Comparison of ENCODE assay signal across 19 cellular contexts in genomic region chr17:19718041-19718612, GRCh38. TPM values are rescaled to one million over a fixed set of nuclear protein-coding genes. Genes with fewer than 3 reads are reported as not detected.
DNase-seq lines count a peak whose midpoint lies in the region; ATAC-seq, FAIRE-seq and TF ChIP-seq lines count a peak whose summit lies in the region.
"Had no signal": no experiment of that assay in that cellular context is flagged by ENCODE, and none has a peak within 500 bp of the region (broad histone marks: within the 10 kb centered on the region; RNA-seq: fewer than 3 reads in every experiment).

No MANE protein-coding gene starts in this region.

- no peak overlapping the region for H3K18ac ChIP-seq in H9 (ENCODE audit: insufficient read length, low read depth, low read length)

- peak; percentile 38 for ATAC-seq in HepG2

- no peaks in the 10 kb centered on the region for H3K4me1 ChIP-seq in H9 (ENCODE audit: insufficient read depth, low read length)
- H3K4me1 ChIP-seq in colonic mucosa: peaks cover 8% of the 10 kb centered on the region
- H3K4me1 ChIP-seq in HepG2 (ENCODE audit: insufficient read depth, low read length): peaks cover 71% of the 10 kb centered on the region

- no peak overlapping the region for H2AK5ac ChIP-seq in H9 (ENCODE audit: insufficient read length, low read length)

- H4K5ac ChIP-seq in H9 (ENCODE audit: insufficient read length, low read depth, low read length): no peak overlapping the region

- H3K27me3 ChIP-seq in H9 (ENCODE audit: insufficient read depth, low read length): no peaks in the 10 kb centered on the region
- H3K27me3 ChIP-seq in colonic mucosa: no peaks in the 10 kb centered on the region
- peaks cover 0 to 4% of the 10 kb centered on the region in 2 experiments; a peak in 2 of 5 replicates for H3K27me3 ChIP-seq in HepG2 (ENCODE audit: control insufficient read depth in 1 of 2, insufficient read depth in 2 of 2, low read length in 2 of 2)
- H3K27me3 ChIP-seq: BLaER1 had no signal

- CTCF ChIA-PET in HepG2 (lab: Yijun Ruan, JAX; ENCODE audit: low intra/inter-chr PET ratio, low total read pairs): interaction anchor here (1.3 kb wide), 1 partner anchor 204 kb away, joined by 4 read pairs; no protein-coding TSS in a partner anchor

- H3K79me2 ChIP-seq in H9 (ENCODE audit: insufficient read depth, low read length) (no peaks in the 10 kb centered on the region), HepG2 (ENCODE audit: insufficient read depth, low read length) (no peaks in the 10 kb centered on the region)

- no peak overlapping the region for H2BK15ac ChIP-seq in H9 (ENCODE audit: low read depth, low read length)

- H3K4me3 ChIP-seq in colonic mucosa (no peak overlapping the region), HepG2 (replicated peaks in 1 of 3; ENCODE audit: insufficient read depth in 1 of 3, low read depth in 2 of 3, low read length in 3 of 3) (peak overlapping the region in 1 of 3 experiments; percentile 10; a peak in 1 of 6 replicates), skin epidermis (peak overlapping the region in 3 of 7 experiments; percentile 3 to 32 (median 9))
- H3K4me3 ChIP-seq: BLaER1, GM23338 had no signal

- no peak overlapping the region for H3K4ac ChIP-seq in H9 (ENCODE audit: low read depth, low read length)

- no peak overlapping the region for H3K23ac ChIP-seq in H9 (ENCODE audit: insufficient read length, low read depth, low read length)

- H4K20me1 ChIP-seq in H9 (ENCODE audit: control insufficient read depth, insufficient read depth, insufficient read length): no peaks in the 10 kb centered on the region
- no peaks in the 10 kb centered on the region for H4K20me1 ChIP-seq in HepG2 (ENCODE audit: insufficient read depth, low read length)
- H4K20me1 ChIP-seq: BLaER1 had no signal

- H2BK20ac ChIP-seq in H9 (ENCODE audit: low read depth, low read length, poor library complexity, severe bottlenecking): no peak overlapping the region

- no peak overlapping the region for H2BK120ac ChIP-seq in H9 (ENCODE audit: low read depth, low read length, poor library complexity, severe bottlenecking)

- TF ChIP-seq POLR2A in HepG2 (IDR thresholded peaks at IDR 0.05; ENCODE audit: insufficient read depth in 1 of 2, low read depth in 2 of 2, low read length in 2 of 2): no peak

- in situ Hi-C loops in HepG2 (cut with HindIII; ENCODE audit: extremely low pct_ligation_motif_present, low pct_unique_long_range_greater_than_20kb): loop anchor here (25.0 kb wide), 1 partner anchor 206 kb away; no protein-coding TSS in a partner anchor

- no CpG with 5 or more reads among the region's 12 CpGs for WGBS in H9 (ENCODE audit: extremely low coverage, insufficient read length, low lambda C conversion rate)
- WGBS in HepG2 (ENCODE audit: low lambda C conversion rate): 20% methylated on average over 4 of the region's 12 CpGs

- H3K27me3 Mint-ChIP-seq in H9 (ENCODE audit: low read depth): no peaks in the 10 kb centered on the region
- H3K27me3 Mint-ChIP-seq in activated T-cell treated with anti-CD3 and anti-CD28 coated beads, Interleukin-2, amount 50 U/mL, for 24 hours: no peaks in the 10 kb centered on the region

- POLR2A ChIA-PET in HepG2 (lab: Yijun Ruan, JAX): interaction anchor here (1.0 to 2.6 kb wide), 10 partner anchors 10 to 186 kb away, joined by 3 to 17 read pairs (median 4); partner anchors contain the start of genes ALDH3A2 and SLC47A1

- no peak overlapping the region for H3K14ac ChIP-seq in H9 (ENCODE audit: insufficient read depth, low read length)

- TF ChIP-seq EP300 in HepG2 (IDR thresholded peaks at IDR 0.05; ENCODE audit: low read depth in 2 of 2, low read length in 2 of 2) (no peak), HepG2 (CRISPR knock-in tag; IDR thresholded peaks at IDR 0.05; ENCODE audit: borderline replicate concordance) (no peak)

- TF ChIP-seq CTCF in H9 (conservative IDR thresholded peaks at IDR 0.05) (no peak), colonic mucosa (IDR thresholded peaks at IDR 0.05) (no peak), HepG2 (CRISPR knock-in tag; IDR thresholded peaks at IDR 0.05) (no peak)

- no peak overlapping the region for H3K4me2 ChIP-seq in H9 (ENCODE audit: insufficient read depth, insufficient read length, low read length)
- H3K4me2 ChIP-seq in HepG2 (ENCODE audit: low read depth, low read length): peak overlapping the region; percentile 49
- H3K4me2 ChIP-seq: BLaER1, GM23338 had no signal

- H3K27ac ChIP-seq in H9 (ENCODE audit: insufficient read length, low read depth, low read length) (no peak overlapping the region), colonic mucosa (no peak overlapping the region), HepG2 (ENCODE audit: extremely low read length, insufficient read depth, low read length) (no peak overlapping the region), skin epidermis (peak overlapping the region in 15 of 21 experiments; percentile 7 to 86 (median 67))
- H3K27ac ChIP-seq: BLaER1, HL-60 had no signal

- peak overlapping the region in 1 of 3 experiments; percentile 47; a peak in 2 of 7 replicates for H3K27ac Mint-ChIP-seq in H9
- no peak overlapping the region for H3K27ac Mint-ChIP-seq in activated T-cell treated with anti-CD3 and anti-CD28 coated beads, Interleukin-2, amount 50 U/mL, for 24 hours
- H3K27ac Mint-ChIP-seq: GM23338, HFFc6 had no signal

- no peaks in the 10 kb centered on the region for H3K79me1 ChIP-seq in H9 (ENCODE audit: insufficient read depth, low read depth, low read length, poor library complexity, severe bottlenecking)

- H3K36me3 Mint-ChIP-seq in H9 (ENCODE audit: insufficient read depth in 1 of 3, low read depth in 3 of 3): no peaks in the 10 kb centered on the region
- no peaks in the 10 kb centered on the region for H3K36me3 Mint-ChIP-seq in activated T-cell treated with anti-CD3 and anti-CD28 coated beads, Interleukin-2, amount 50 U/mL, for 24 hours (ENCODE audit: low read depth)

- no peak overlapping the region for H3T11ph ChIP-seq in H9 (ENCODE audit: low read length)

- no peak for TF ChIP-seq RAD21 in HepG2 (CRISPR knock-in tag; IDR thresholded peaks at IDR 0.05)

- H3K9ac ChIP-seq in H9 (ENCODE audit: extremely low read depth, insufficient read length, low read length) (no peak overlapping the region), colonic mucosa (ENCODE audit: low read depth in 2 of 2, low read length in 2 of 2) (no peak overlapping the region), HepG2 (ENCODE audit: insufficient read depth, low read depth, low read length) (no peak overlapping the region)
- H3K9ac ChIP-seq: BLaER1 had no signal

- BruUV-seq in HepG2 (replicated peaks; lab: Mats Ljungman, UMichigan): no TSS peak

- intact Hi-C loops in colonic mucosa (cut with DNase I): no loop called here
- intact Hi-C loops in HepG2 (cut with micrococcal nuclease; ENCODE audit: unreplicated experiment): loop anchor here (1.0 to 5.0 kb wide), 3 partner anchors 44 to 204 kb away; no protein-coding TSS in a partner anchor

- H2AFZ ChIP-seq in H9 (ENCODE audit: low read length): no peak overlapping the region
- no peak overlapping the region for H2AFZ ChIP-seq in HepG2 (ENCODE audit: low read length)
- H2AFZ ChIP-seq: GM23338 had no signal

- FAIRE-seq in HepG2 (lab: Jason Lieb, UNC): no peak
- FAIRE-seq: GM12892 had no signal

- no peak overlapping the region for H4K91ac ChIP-seq in H9 (ENCODE audit: insufficient read length, low read depth, low read length)

- H3K36me3 ChIP-seq in colonic mucosa: no peaks in the 10 kb centered on the region
- no peaks in the 10 kb centered on the region for H3K36me3 ChIP-seq in HepG2 (replicated peaks in 1 of 2; ENCODE audit: control insufficient read depth in 1 of 2, insufficient read depth in 2 of 2, low read length in 2 of 2)
- H3K36me3 ChIP-seq: BLaER1 had no signal

- H3K9me3 ChIP-seq in H9 (ENCODE audit: control insufficient read depth, low read depth, low read length): no peaks in the 10 kb centered on the region
- no peaks in the 10 kb centered on the region for H3K9me3 ChIP-seq in colonic mucosa
- H3K9me3 ChIP-seq in HepG2 (ENCODE audit: low read length): no peaks in the 10 kb centered on the region
- H3K9me3 ChIP-seq: BLaER1 had no signal

- no peaks in the 10 kb centered on the region for H3K9me3 Mint-ChIP-seq in H9
- H3K9me3 Mint-ChIP-seq in activated T-cell treated with anti-CD3 and anti-CD28 coated beads, Interleukin-2, amount 50 U/mL, for 24 hours: no peaks in the 10 kb centered on the region
- H3K9me3 Mint-ChIP-seq: GM23338, HFFc6 had no signal

- no peaks in the 10 kb centered on the region for H3K23me2 ChIP-seq in H9 (ENCODE audit: insufficient read length, low read depth, low read length, poor library complexity, severe bottlenecking)

- H2BK5ac ChIP-seq in H9 (ENCODE audit: insufficient read length, low read length): no peak overlapping the region

- H2BK12ac ChIP-seq in H9 (ENCODE audit: insufficient read length, low read depth, low read length): no peak overlapping the region

- no peak overlapping the region for H3K56ac ChIP-seq in H9 (ENCODE audit: insufficient read length, low read depth, low read length)

- peaks cover 12 to 22% of the 10 kb centered on the region in 2 experiments for H3K4me1 Mint-ChIP-seq in H9
- no peaks in the 10 kb centered on the region for H3K4me1 Mint-ChIP-seq in activated T-cell treated with anti-CD3 and anti-CD28 coated beads, Interleukin-2, amount 50 U/mL, for 24 hours (ENCODE audit: low read depth)

- no peak overlapping the region for H4K8ac ChIP-seq in H9 (replicated peaks; ENCODE audit: insufficient read length, low read depth, low read length)

- H3K4me3 Mint-ChIP-seq in H9: no peak overlapping the region
- H3K4me3 Mint-ChIP-seq in activated T-cell treated with anti-CD3 and anti-CD28 coated beads, Interleukin-2, amount 50 U/mL, for 24 hours: no peak overlapping the region
- H3K4me3 Mint-ChIP-seq: GM23338, HFFc6 had no signal

- peak; percentile 32 for DNase-seq in H9
- peak; percentile 16 for DNase-seq in colonic mucosa
- no peak for DNase-seq in HepG2 (ENCODE audit: low spot score)
- no peak for DNase-seq in RKO (ENCODE audit: low spot score)
- DNase-seq in HCEC 1CT: no peak
- no peak for DNase-seq in activated T-cell treated with anti-CD3 and anti-CD28 coated beads, Interleukin-2, amount 50 U/mL, for 24 hours
- DNase-seq: DMS79, HFFc6, KG1, NCI-H1092, SHP77 treated with DMSO at 0.1 percent for 48 hours had no signal

RNA-seq across cellular contexts. Expression of gene SLC47A2, which starts 1.7 kb away (rescaled TPM):
- total RNA-seq in H9 (2021) (not detected in 2 replicates), colonic mucosa (under 1 TPM; 0.16 to 0.25 TPM), HepG2 (2016; rRNA removed; fragmentation: Illumina TruSeq; extraction: Trizol) (0.04 TPM in 1 of 2 replicates, not detected in the other)
- not detected in 2 replicates for total RNA-seq in HepG2 (2016; cell fraction: cytosol; rRNA removed; fragmentation: Illumina TruSeq; extraction: Trizol; ENCODE audit: low read depth)
- total RNA-seq in HepG2 (2016; cell fraction: insoluble cytoplasmic fraction; rRNA removed; fragmentation: Illumina TruSeq; extraction: Trizol): 0.04 TPM in 1 of 2 replicates, not detected in the other
- 0.06 TPM in 1 of 2 replicates, not detected in the other for total RNA-seq in HepG2 (2016; cell fraction: membrane; rRNA removed; fragmentation: Illumina TruSeq; extraction: Trizol)
- 0.25 TPM in 1 of 2 replicates, not detected in the other for total RNA-seq in HepG2 (2016; cell fraction: nucleus; rRNA removed; fragmentation: Illumina TruSeq; extraction: Trizol)
- not detected in 2 replicates for polyA plus RNA-seq in HepG2 (2011; rRNA removed)
- polyA plus RNA-seq in HepG2 (2011; cell fraction: cytosol; rRNA removed): not detected in 2 replicates
- polyA plus RNA-seq in HepG2 (2011; cell fraction: nucleus; rRNA removed): not detected in 2 replicates
- polyA plus RNA-seq in HepG2 (2012): 0.07 and 0.17 TPM in 2 replicates
- not detected in 2 replicates for polyA plus RNA-seq in HepG2 (2016; cell fraction: cytosol; fragmentation: Illumina TruSeq; extraction: Trizol; ENCODE audit: low read depth)
- not detected in 2 replicates for polyA plus RNA-seq in HepG2 (2016; cell fraction: insoluble cytoplasmic fraction; fragmentation: Illumina TruSeq; extraction: Trizol; ENCODE audit: low read depth)
- not detected in 2 replicates for polyA plus RNA-seq in HepG2 (2016; cell fraction: membrane; fragmentation: Illumina TruSeq; extraction: Trizol; ENCODE audit: low read depth)
- not detected in 2 replicates for polyA plus RNA-seq in HepG2 (2016; cell fraction: nucleus; fragmentation: Illumina TruSeq; extraction: Trizol; ENCODE audit: insufficient read depth, low read depth)
- 0.21 TPM in 1 of 2 replicates, not detected in the other for polyA minus RNA-seq in HepG2 (2011; rRNA and poly(A)+ RNA removed; ENCODE audit: low replicate concordance)
- polyA minus RNA-seq in HepG2 (2011; cell fraction: cytosol; rRNA and poly(A)+ RNA removed): not detected in 2 replicates
- polyA minus RNA-seq in HepG2 (2011; cell fraction: nucleus; rRNA and poly(A)+ RNA removed): not detected in 2 replicates
- total RNA-seq: G401, GM23338, HFFc6, M059J, PC-3 had no signal
- polyA plus RNA-seq: GM23338 had no signal

RNA-seq across cellular contexts. Expression of gene ALDH3A1, which starts 30.0 kb away (rescaled TPM):
- total RNA-seq in H9 (2021) (0.31 and 0.39 TPM in 2 replicates), colonic mucosa (1 to 10 TPM; 3.7 to 6.6 TPM), HepG2 (2016; rRNA removed; fragmentation: Illumina TruSeq; extraction: Trizol) (0.45 and 0.62 TPM in 2 replicates)
- 0.18 and 0.61 TPM in 2 replicates for total RNA-seq in HepG2 (2016; cell fraction: cytosol; rRNA removed; fragmentation: Illumina TruSeq; extraction: Trizol; ENCODE audit: low read depth)
- 0.50 and 0.65 TPM in 2 replicates for total RNA-seq in HepG2 (2016; cell fraction: insoluble cytoplasmic fraction; rRNA removed; fragmentation: Illumina TruSeq; extraction: Trizol)
- 0.38 and 0.49 TPM in 2 replicates for total RNA-seq in HepG2 (2016; cell fraction: membrane; rRNA removed; fragmentation: Illumina TruSeq; extraction: Trizol)
- total RNA-seq in HepG2 (2016; cell fraction: nucleus; rRNA removed; fragmentation: Illumina TruSeq; extraction: Trizol): 0.25 and 0.50 TPM in 2 replicates
- 0.07 and 0.29 TPM in 2 replicates for polyA plus RNA-seq in HepG2 (2011; rRNA removed)
- polyA plus RNA-seq in HepG2 (2011; cell fraction: cytosol; rRNA removed): 0.09 TPM in 1 of 2 replicates, not detected in the other
- 0.11 and 0.19 TPM in 2 replicates for polyA plus RNA-seq in HepG2 (2011; cell fraction: nucleus; rRNA removed)
- polyA plus RNA-seq in HepG2 (2012): 0.08 and 0.13 TPM in 2 replicates
- 0.10 and 0.26 TPM in 2 replicates for polyA plus RNA-seq in HepG2 (2016; cell fraction: cytosol; fragmentation: Illumina TruSeq; extraction: Trizol; ENCODE audit: low read depth)
- 0.56 and 0.68 TPM in 2 replicates for polyA plus RNA-seq in HepG2 (2016; cell fraction: insoluble cytoplasmic fraction; fragmentation: Illumina TruSeq; extraction: Trizol; ENCODE audit: low read depth)
- polyA plus RNA-seq in HepG2 (2016; cell fraction: membrane; fragmentation: Illumina TruSeq; extraction: Trizol; ENCODE audit: low read depth): 0.30 and 0.86 TPM in 2 replicates
- 0.92 and 2.1 TPM in 2 replicates for polyA plus RNA-seq in HepG2 (2016; cell fraction: nucleus; fragmentation: Illumina TruSeq; extraction: Trizol; ENCODE audit: insufficient read depth, low read depth)
- polyA minus RNA-seq in HepG2 (2011; rRNA and poly(A)+ RNA removed; ENCODE audit: low replicate concordance): 10.9 TPM in 1 of 2 replicates, not detected in the other
- not detected in 2 replicates for polyA minus RNA-seq in HepG2 (2011; cell fraction: cytosol; rRNA and poly(A)+ RNA removed)
- polyA minus RNA-seq in HepG2 (2011; cell fraction: nucleus; rRNA and poly(A)+ RNA removed): not detected in 2 replicates
- total RNA-seq: G401, M059J had no signal

Comparison
In these comparisons a context has a peak if more than half of its experiments do, and no peak if none do; other contexts are left out.
1. DNase-seq: peak in H9 (single experiment) and colonic mucosa (single experiment); none in HepG2 (single experiment), RKO (single experiment), HCEC 1CT (single experiment) and activated T-cell treated with anti-CD3 and anti-CD28 coated beads, Interleukin-2, amount 50 U/mL, for 24 hours (single experiment).
2. H3K27ac ChIP-seq: peak in skin epidermis (15 of 21); none in H9 (single experiment), colonic mucosa (single experiment) and HepG2 (single experiment).